15 cellular contexts compared by ENCODE assay signal in the genomic region with DNA sequence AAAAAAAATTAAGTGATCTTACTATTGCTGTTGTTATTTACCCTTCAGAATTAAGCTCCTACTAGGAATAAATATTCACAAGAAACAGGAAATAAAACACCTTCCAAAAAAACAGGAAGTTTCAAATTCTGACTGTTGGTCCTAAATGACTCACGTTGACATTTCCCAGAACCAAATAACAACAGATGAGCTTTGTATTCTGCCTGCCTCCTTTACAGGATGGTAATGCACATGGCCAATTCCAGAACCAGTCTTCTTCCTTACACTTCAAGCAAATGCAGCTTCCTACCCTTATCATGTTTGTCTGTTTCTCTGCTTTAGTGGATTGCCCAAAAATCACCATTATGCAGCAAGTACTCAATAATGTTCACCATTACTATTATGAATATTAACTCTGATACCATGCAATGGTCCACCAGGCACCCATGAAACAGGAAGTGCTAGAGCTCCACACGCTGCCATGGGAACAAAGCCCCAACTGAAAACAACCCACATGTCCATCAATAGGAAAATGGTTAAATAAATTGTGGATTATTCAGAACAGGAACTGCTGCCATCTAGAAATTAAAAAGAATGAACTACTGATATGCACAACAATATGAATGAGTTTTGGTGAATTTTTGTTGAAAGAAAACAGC. TPM values are rescaled to one million over a fixed set of nuclear protein-coding genes. Genes with fewer than 3 reads are reported as not detected.
DNase-seq lines count a peak whose midpoint lies in the region; ATAC-seq and TF ChIP-seq lines count a peak whose summit lies in the region.
"Had no signal": no experiment of that assay in that cellular context is flagged by ENCODE, and none has a peak within 500 bp of the region (broad histone marks: within the 10 kb centered on the region; RNA-seq: fewer than 3 reads in every experiment).

No MANE protein-coding gene starts in this region.

- H3K27ac Mint-ChIP-seq in natural killer cell treated with Interleukin-12 subunit alpha and Interleukin-12 subunit beta and Interleukin-15 and Interleukin-18, amount 100 ng/mL, for 72 hours: peak overlapping the region; percentile 47 to 86
- H3K27ac Mint-ChIP-seq in natural killer cell: peak overlapping the region in 1 of 2 donors; percentile 47

- H3K27me3 Mint-ChIP-seq in natural killer cell treated with Interleukin-12 subunit alpha and Interleukin-12 subunit beta and Interleukin-15 and Interleukin-18, amount 100 ng/mL, for 72 hours: no peaks in the 10 kb centered on the region
- H3K27me3 Mint-ChIP-seq in natural killer cell (ENCODE audit: low read depth in 2 of 2): no peaks in the 10 kb centered on the region

- no peaks in the 10 kb centered on the region for H3K9me3 Mint-ChIP-seq in natural killer cell treated with Interleukin-12 subunit alpha and Interleukin-12 subunit beta and Interleukin-15 and Interleukin-18, amount 100 ng/mL, for 72 hours
- no peaks in the 10 kb centered on the region for H3K9me3 Mint-ChIP-seq in natural killer cell

- H3K4me3 ChIP-seq in coronary artery: no peak overlapping the region
- H3K4me3 ChIP-seq: sigmoid colon had no signal

- no peak for TF ChIP-seq CTCF in natural killer cell (IDR thresholded peaks at IDR 0.05)
- TF ChIP-seq CTCF in coronary artery (IDR thresholded peaks at IDR 0.05): no peak

- POLR2A ChIA-PET in HEK293T (lab: Yijun Ruan, JAX): no interaction called here

- CTCF ChIA-PET in HEK293T (lab: Yijun Ruan, JAX): no interaction called here

- ATAC-seq in natural killer cell treated with Interleukin-12 subunit alpha and Interleukin-12 subunit beta and Interleukin-15 and Interleukin-18, amount 100 ng/mL, for 72 hours: peak in 1 of 2 donors; percentile 51
- ATAC-seq in natural killer cell (no peak), GM19328 (IDR thresholded peaks at IDR 0.05; ENCODE audit: unreplicated experiment) (no peak)
- ATAC-seq: Panc1 had no signal

- H3K27ac ChIP-seq in coronary artery: no peak overlapping the region
- H3K27ac ChIP-seq: sigmoid colon had no signal

- H3K4me3 Mint-ChIP-seq in natural killer cell treated with Interleukin-12 subunit alpha and Interleukin-12 subunit beta and Interleukin-15 and Interleukin-18, amount 100 ng/mL, for 72 hours: peak overlapping the region; percentile 74
- H3K4me3 Mint-ChIP-seq in natural killer cell: no peak overlapping the region

- H3K4me1 Mint-ChIP-seq in natural killer cell treated with Interleukin-12 subunit alpha and Interleukin-12 subunit beta and Interleukin-15 and Interleukin-18, amount 100 ng/mL, for 72 hours (ENCODE audit: low read depth in 2 of 2): peaks cover 15 to 16% of the 10 kb centered on the region in 2 donors
- H3K4me1 Mint-ChIP-seq in natural killer cell: peaks cover 13% of the 10 kb centered on the region in 2 donors

- peaks cover 12% of the 10 kb centered on the region for H3K36me3 Mint-ChIP-seq in natural killer cell treated with Interleukin-12 subunit alpha and Interleukin-12 subunit beta and Interleukin-15 and Interleukin-18, amount 100 ng/mL, for 72 hours
- peaks cover 12% of the 10 kb centered on the region for H3K36me3 Mint-ChIP-seq in natural killer cell

- DNase-seq in natural killer cell treated with Interleukin-12 subunit alpha and Interleukin-12 subunit beta and Interleukin-15 and Interleukin-18, amount 100 ng/mL, for 72 hours (ENCODE audit: low spot score): no peak
- DNase-seq in natural killer cell (no peak), RPMI7951 (ENCODE audit: low read depth) (peak; percentile 36), coronary artery (ENCODE audit: low spot score) (peak; percentile 8), HT-29 (ENCODE audit: low spot score) (no peak), HK-2 (ENCODE audit: unreplicated experiment) (no peak), HEK293T (ENCODE audit: extremely low spot score) (no peak)
- DNase-seq: caudate nucleus, NCI-H2107, sigmoid colon, trophoblast cell had no signal

- intact Hi-C loops in natural killer cell (cut with micrococcal nuclease): no loop called here

TF ChIP-seq in HEK293T, 16 proteins besides CTCF, POLR2A, EP300 and RAD21:
- TF ChIP-seq TARDBP (IDR thresholded peaks at IDR 0.05): no peak
- TF ChIP-seq BHLHE40 (IDR thresholded peaks at IDR 0.05; ENCODE audit: borderline replicate concordance): no peak

RNA-seq across cellular contexts. Expression of a gene that starts 8.9 kb away (rescaled TPM):
- 10 to 100 TPM; 15.1 to 18.0 TPM for total RNA-seq in natural killer cell treated with Interleukin-12 subunit alpha and Interleukin-12 subunit beta and Interleukin-15 and Interleukin-18, amount 100 ng/mL, for 72 hours
- total RNA-seq in natural killer cell: 10 to 100 TPM; 13.4 to 20.5 (median 13.5) TPM
- 8.4 and 8.7 TPM in 2 replicates for total RNA-seq in RPMI7951 (2014; rRNA removed; shearing (Covaris generic))
- 15.7 and 18.0 TPM in 2 replicates for total RNA-seq in HT-29 (2014; rRNA removed; shearing (Covaris generic))

RNA-seq across cellular contexts. Expression of a gene that starts 11.5 kb away (rescaled TPM):
- total RNA-seq in natural killer cell treated with Interleukin-12 subunit alpha and Interleukin-12 subunit beta and Interleukin-15 and Interleukin-18, amount 100 ng/mL, for 72 hours: 10 to 100 TPM; 15.5 to 23.7 TPM
- 10 to 100 TPM; 18.6 to 22.8 (median 18.7) TPM for total RNA-seq in natural killer cell
- 7.9 and 9.5 TPM in 2 replicates for total RNA-seq in RPMI7951 (2014; rRNA removed; shearing (Covaris generic))
- total RNA-seq in HT-29 (2014; rRNA removed; shearing (Covaris generic)): 4.8 and 9.3 TPM in 2 replicates

RNA-seq across cellular contexts. Expression of a gene that starts 39.2 kb away (rescaled TPM):
- total RNA-seq in natural killer cell treated with Interleukin-12 subunit alpha and Interleukin-12 subunit beta and Interleukin-15 and Interleukin-18, amount 100 ng/mL, for 72 hours: not detected
- not detected for total RNA-seq in natural killer cell
- not detected in 2 replicates for total RNA-seq in RPMI7951 (2014; rRNA removed; shearing (Covaris generic))
- not detected in 2 replicates for total RNA-seq in HT-29 (2014; rRNA removed; shearing (Covaris generic))
- total RNA-seq: G401, sigmoid colon had no signal

RNA-seq across cellular contexts. Expression of a gene that starts 58.6 kb away (rescaled TPM):
- not detected for total RNA-seq in natural killer cell treated with Interleukin-12 subunit alpha and Interleukin-12 subunit beta and Interleukin-15 and Interleukin-18, amount 100 ng/mL, for 72 hours
- total RNA-seq in natural killer cell: not detected
- total RNA-seq in RPMI7951 (2014; rRNA removed; shearing (Covaris generic)): not detected in 2 replicates
- not detected in 2 replicates for total RNA-seq in HT-29 (2014; rRNA removed; shearing (Covaris generic))
- total RNA-seq: G401, myocyte, sigmoid colon had no signal

Comparison
In these comparisons a context has a peak if more than half of its experiments do, and no peak if none do; other contexts are left out.
1. DNase-seq: peak in RPMI7951 (single experiment) and coronary artery (single experiment); none in natural killer cell treated with Interleukin-12 subunit alpha and Interleukin-12 subunit beta and Interleukin-15 and Interleukin-18, amount 100 ng/mL, for 72 hours (single experiment), natural killer cell (single experiment), HT-29 (single experiment), HK-2 (single experiment) and HEK293T (single experiment).